ENCODE assay signal across 20 cellular contexts in genomic region chr10:65798133-65798532, GRCh38.
DNase-seq lines count a peak whose midpoint lies in the region; ATAC-seq, FAIRE-seq and TF ChIP-seq lines count a peak whose summit lies in the region.
"Had no signal": no experiment of that assay in that cellular context is flagged by ENCODE, and none has a peak within 500 bp of the region (broad histone marks: within the 10 kb centered on the region; RNA-seq: fewer than 3 reads in every experiment).

No MANE protein-coding gene starts in this region.

- 0% methylated on average over 3 of the region's 3 CpGs for WGBS in K562 (ENCODE audit: insufficient coverage, low coverage, missing lambda C conversion rate)

- POLR2A ChIA-PET in K562 (lab: Yijun Ruan, JAX), result no interaction called here

- FAIRE-seq in K562 (lab: Jason Lieb, UNC), result no peak
- FAIRE-seq: RCC 7860 had no signal

- TF ChIP-seq CTCF in K562 (IDR thresholded peaks at IDR 0.05 in 2 of 3, conservative IDR thresholded peaks at IDR 0.05 in 1 of 3; ENCODE audit: insufficient read depth in 2 of 3, low read depth in 1 of 3, low read length in 3 of 3), result no peak

- H3K4me3 ChIP-seq in K562, result no peak overlapping the region
- H3K4me3 ChIP-seq: HAP-1 had no signal

- H3K9me3 ChIP-seq in K562 (replicated peaks; ENCODE audit: control insufficient read depth, insufficient read depth, low read depth, low read length), result no peaks in the 10 kb centered on the region
- H3K9me3 ChIP-seq: HAP-1 had no signal

- no peak overlapping the region for H3K4me2 ChIP-seq in K562 (ENCODE audit: insufficient read depth, low read length)
- H3K4me2 ChIP-seq: KMS-11 had no signal

- H2AFZ ChIP-seq in K562 (ENCODE audit: low read depth, low read length), result no peak overlapping the region

- intact Hi-C loops in K562 (cut with micrococcal nuclease), result no loop called here

- H3K27me3 ChIP-seq in K562 (ENCODE audit: control insufficient read depth in 2 of 2, insufficient read depth in 2 of 2, low read length in 2 of 2), result no peaks in the 10 kb centered on the region

- TF ChIP-seq EP300 in K562 (IDR thresholded peaks at IDR 0.05; ENCODE audit: low read length), result no peak

- no peak for TF ChIP-seq POLR2A in GM18505 (IDR thresholded peaks at IDR 0.05; ENCODE audit: borderline replicate concordance, extremely low read depth, insufficient read depth, insufficient read length)
- no peak for TF ChIP-seq POLR2A in K562 (conservative IDR thresholded peaks at IDR 0.05)

- no peaks in the 10 kb centered on the region for H3K9me1 ChIP-seq in K562 (ENCODE audit: control insufficient read depth, insufficient read depth, low read length)

- H3K79me2 ChIP-seq in K562 (ENCODE audit: control insufficient read depth, insufficient read depth, low read length), result no peaks in the 10 kb centered on the region

- no peak for DNase-seq in K562 (ENCODE audit: extremely low read depth in 1 of 4, low spot score in 3 of 4)
- DNase-seq in NCI-H1048 (lab: John Stamatoyannopoulos, UW), result no peak
- DNase-seq in inferior parietal cortex (ENCODE audit: extremely low spot score), result no peak
- DNase-seq in HCEC 1CT, result no peak
- DNase-seq: C1 segment of cervical spinal cord, DMS 273 treated with DMSO at 0.1 percent for 48 hours, EL, NCI-H1092, NCI-H146, NCI-H2081, NCI-H510A, SHP77 had no signal

- no peak for TF ChIP-seq RAD21 in K562 (CRISPR knock-in tag; conservative IDR thresholded peaks at IDR 0.05 in 1 of 2, IDR thresholded peaks at IDR 0.05 in 1 of 2)

- CTCF ChIA-PET in K562 (lab: Yijun Ruan, JAX; ENCODE audit: low intra/inter-chr PET ratio), result no interaction called here

- peak; percentile 65 for ATAC-seq in GM18505 (IDR thresholded peaks at IDR 0.05; ENCODE audit: unreplicated experiment)
- ATAC-seq in HG02610 (IDR thresholded peaks at IDR 0.05; ENCODE audit: unreplicated experiment), result peak; percentile 48
- peak; percentile 69 for ATAC-seq in HG03432 (IDR thresholded peaks at IDR 0.05; ENCODE audit: unreplicated experiment)
- no peak for ATAC-seq in K562
- no peak for ATAC-seq in HG02763 (IDR thresholded peaks at IDR 0.05; ENCODE audit: unreplicated experiment)
- ATAC-seq: SK-N-SH treated with all-trans-retinoic acid at 6 μM for 48 hours had no signal

- H3K4me1 ChIP-seq in K562 (replicated peaks in 1 of 2; ENCODE audit: control insufficient read depth in 2 of 2, insufficient read depth in 2 of 2, low read length in 2 of 2), result no peaks in the 10 kb centered on the region
- H3K4me1 ChIP-seq: HAP-1 had no signal

- no peak overlapping the region for H3K27ac ChIP-seq in K562 (ENCODE audit: extremely low read depth, low read depth, low read length)
- H3K27ac ChIP-seq: KMS-11 had no signal

- in situ Hi-C loops in K562 (cut with MboI), result no loop called here

- H3K9ac ChIP-seq in K562 (ENCODE audit: insufficient read depth in 1 of 2, low read depth in 2 of 2, low read length in 2 of 2), result no peak overlapping the region
- H3K9ac ChIP-seq: KMS-11 had no signal

- BruUV-seq in K562 (replicated peaks; lab: Mats Ljungman, UMichigan), result no TSS peak

- H4K20me1 ChIP-seq in K562 (replicated peaks; ENCODE audit: control insufficient read depth, insufficient read depth, low read length), result no peaks in the 10 kb centered on the region

- no peaks in the 10 kb centered on the region for H3K36me3 ChIP-seq in K562 (ENCODE audit: control insufficient read depth, insufficient read depth, low read length)
- H3K36me3 ChIP-seq: HAP-1 had no signal

TF ChIP-seq in K562, 482 proteins besides CTCF, POLR2A, EP300 and RAD21:
- TF ChIP-seq CEBPG (CRISPR knock-in tag; IDR thresholded peaks at IDR 0.05) (no peak), CEBPG (tag; conservative IDR thresholded peaks at IDR 0.05 in 1 of 2, IDR thresholded peaks at IDR 0.05 in 1 of 2) (peak in 1 of 2 experiments; percentile 44; a peak in 2 of 4 replicates), ZNF197 (CRISPR knock-in tag; IDR thresholded peaks at IDR 0.05; ENCODE audit: low read depth) (no peak), ATF3 (IDR thresholded peaks at IDR 0.05) (0 out of 2 replicates have a peak, but pooled peaks have one; percentile 14), ATF3 (CRISPR knock-in tag; conservative IDR thresholded peaks at IDR 0.05) (no peak)

Comparison
In these comparisons a context has a peak if more than half of its experiments do, and no peak if none do; other contexts are left out.
1. ATAC-seq: peak in GM18505 (single experiment), HG02610 (single experiment) and HG03432 (single experiment); none in K562 (single experiment) and HG02763 (single experiment).